ENCODE assay signal across 17 cellular contexts in genomic region chr3:172296248-172296974, GRCh38.
"Had no signal": no experiment of that assay in that cellular context is flagged by ENCODE, and none has a peak within 500 bp of the region (broad histone marks: within the 10 kb centered on the region; RNA-seq: fewer than 3 reads in every experiment).

No MANE protein-coding gene starts in this region.

- H3K4me1 ChIP-seq: foreskin keratinocyte had no signal

- H3K4me3 ChIP-seq: dorsolateral prefrontal cortex, psoas muscle, testis had no signal

- H3K27ac ChIP-seq: dorsolateral prefrontal cortex, foreskin keratinocyte, psoas muscle, testis had no signal

- H3K9me3 ChIP-seq: psoas muscle, testis had no signal

- H3K4me3 Mint-ChIP-seq: activated CD8-positive, alpha-beta memory T cell treated with anti-CD3 and anti-CD28 coated beads, Interleukin-2, amount 10 ng/mL, durations not matched to agents 7 days and 5 days; activated naive CD4-positive, alpha-beta T cell treated with anti-CD3 and anti-CD28 coated beads, Interleukin-2, amount 50 U/mL, for 24 hours; activated T-cell treated with anti-CD3 and anti-CD28 coated beads, Interleukin-2, amount 50 U/mL, for 24 hours; brain; memory B cell; T-helper 2 cell treated with Interferon-gamma antibody and Interleukin-4, amounts not matched to agents 5 μg/mL and 100 μg/mL, for 36 hours had no signal

- H3K9me3 Mint-ChIP-seq: activated naive CD4-positive, alpha-beta T cell treated with anti-CD3 and anti-CD28 coated beads, Interleukin-2, amount 50 U/mL, for 24 hours; activated T-cell treated with anti-CD3 and anti-CD28 coated beads, Interleukin-2, amount 50 U/mL, for 24 hours; brain; T-helper 2 cell treated with Interferon-gamma antibody and Interleukin-4, amounts not matched to agents 5 μg/mL and 100 μg/mL, for 36 hours had no signal

- H3K27ac Mint-ChIP-seq: activated CD8-positive, alpha-beta memory T cell treated with anti-CD3 and anti-CD28 coated beads, Interleukin-2, amount 10 ng/mL, durations not matched to agents 7 days and 5 days; activated naive CD4-positive, alpha-beta T cell treated with anti-CD3 and anti-CD28 coated beads, Interleukin-2, amount 50 U/mL, for 24 hours; activated T-cell treated with anti-CD3 and anti-CD28 coated beads, Interleukin-2, amount 50 U/mL, for 24 hours; brain; memory B cell; T-helper 2 cell treated with Interferon-gamma antibody and Interleukin-4, amounts not matched to agents 5 μg/mL and 100 μg/mL, for 36 hours had no signal

- ATAC-seq: activated CD8-positive, alpha-beta memory T cell treated with anti-CD3 and anti-CD28 coated beads, Interleukin-2, amount 10 ng/mL, durations not matched to agents 7 days and 5 days; foreskin keratinocyte; psoas muscle; sciatic nerve had no signal

- H3K27me3 ChIP-seq: dorsolateral prefrontal cortex, foreskin keratinocyte, testis had no signal

- H3K4me1 Mint-ChIP-seq: activated CD8-positive, alpha-beta memory T cell treated with anti-CD3 and anti-CD28 coated beads, Interleukin-2, amount 10 ng/mL, durations not matched to agents 7 days and 5 days; activated naive CD4-positive, alpha-beta T cell treated with anti-CD3 and anti-CD28 coated beads, Interleukin-2, amount 50 U/mL, for 24 hours had no signal

- H3K27me3 Mint-ChIP-seq: activated CD8-positive, alpha-beta memory T cell treated with anti-CD3 and anti-CD28 coated beads, Interleukin-2, amount 10 ng/mL, durations not matched to agents 7 days and 5 days; activated naive CD4-positive, alpha-beta T cell treated with anti-CD3 and anti-CD28 coated beads, Interleukin-2, amount 50 U/mL, for 24 hours; activated T-cell treated with anti-CD3 and anti-CD28 coated beads, Interleukin-2, amount 50 U/mL, for 24 hours; brain; memory B cell had no signal

- DNase-seq: activated CD4-positive, alpha-beta T cell treated with anti-CD3 and anti-CD28 coated beads for 1 hour; activated CD4-positive, alpha-beta T cell treated with anti-CD3 and anti-CD28 coated beads, Interleukin-2, amount 50 U/mL, for 48 hours; activated CD8-positive, alpha-beta memory T cell treated with anti-CD3 and anti-CD28 coated beads, Interleukin-2, amount 10 ng/mL, durations not matched to agents 7 days and 5 days; activated effector memory CD4-positive, alpha-beta T cell treated with Interleukin-2 at 50 U/mL for 16 hours; activated T-cell treated with anti-CD3 and anti-CD28 coated beads, Interleukin-2, amount 50 U/mL, for 24 hours; amniotic stem cell; dorsolateral prefrontal cortex; foreskin keratinocyte; head of caudate nucleus; psoas muscle; stimulated activated naive CD4-positive, alpha-beta T cell; testis had no signal
